Comparison of ENCODE assay signal across 1 cellular context in the genomic region with DNA sequence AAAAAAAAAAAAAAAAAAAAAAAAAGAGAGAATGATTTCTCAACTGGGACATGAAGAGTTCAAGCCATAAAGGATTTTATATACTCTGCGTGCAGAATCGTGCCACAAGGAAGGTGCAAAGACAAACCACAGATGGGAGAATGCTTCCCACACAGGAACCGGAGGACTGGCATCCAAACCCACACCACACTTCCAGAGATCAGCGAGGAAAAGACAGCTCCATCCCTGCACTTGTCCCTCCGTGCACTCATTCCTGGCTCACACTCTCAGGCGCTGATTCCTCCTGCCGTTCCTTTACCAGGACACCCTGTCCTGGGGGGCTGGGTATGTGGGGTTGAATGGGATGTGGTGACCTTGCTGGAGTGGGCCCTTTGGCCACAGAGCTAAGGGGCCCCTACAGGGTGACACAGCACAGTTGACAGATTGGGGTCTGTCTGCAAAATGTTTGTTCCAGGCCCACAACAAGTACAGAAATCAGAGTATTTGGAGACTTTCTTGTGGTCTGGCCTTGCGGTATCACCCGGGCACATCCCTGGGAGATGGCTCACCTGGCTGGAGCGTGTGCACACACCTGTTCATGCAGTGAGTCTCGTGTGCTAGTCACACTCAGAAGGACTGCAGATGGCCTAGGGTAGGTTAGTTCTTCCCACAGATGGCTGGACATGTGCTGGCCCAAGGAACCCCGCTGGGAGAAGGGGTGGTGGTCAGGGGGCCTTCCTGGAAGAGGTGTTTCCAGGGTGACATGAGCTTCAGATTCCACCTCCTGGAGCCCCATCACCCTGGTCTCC.
TF ChIP-seq lines count a peak whose summit lies in the region.

No MANE protein-coding gene starts in this region.

TF ChIP-seq in GM23338, 12 proteins besides CTCF, POLR2A, EP300 and RAD21 (continued from another document):
- TF ChIP-seq, protein P1, sequence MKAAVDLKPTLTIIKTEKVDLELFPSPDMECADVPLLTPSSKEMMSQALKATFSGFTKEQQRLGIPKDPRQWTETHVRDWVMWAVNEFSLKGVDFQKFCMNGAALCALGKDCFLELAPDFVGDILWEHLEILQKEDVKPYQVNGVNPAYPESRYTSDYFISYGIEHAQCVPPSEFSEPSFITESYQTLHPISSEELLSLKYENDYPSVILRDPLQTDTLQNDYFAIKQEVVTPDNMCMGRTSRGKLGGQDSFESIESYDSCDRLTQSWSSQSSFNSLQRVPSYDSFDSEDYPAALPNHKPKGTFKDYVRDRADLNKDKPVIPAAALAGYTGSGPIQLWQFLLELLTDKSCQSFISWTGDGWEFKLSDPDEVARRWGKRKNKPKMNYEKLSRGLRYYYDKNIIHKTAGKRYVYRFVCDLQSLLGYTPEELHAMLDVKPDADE (IDR thresholded peaks at IDR 0.05) = no peak
- TF ChIP-seq JUNB (IDR thresholded peaks at IDR 0.05; ENCODE audit: unreplicated experiment) (no peak), EZH2 (IDR thresholded peaks at IDR 0.05; ENCODE audit: low read depth, unreplicated experiment) (no peak), ZNF114 (CRISPR knock-in tag; IDR thresholded peaks at IDR 0.05) (no peak), NANOG (IDR thresholded peaks at IDR 0.05; ENCODE audit: borderline replicate concordance) (no peak), ZNF331 (CRISPR knock-in tag; IDR thresholded peaks at IDR 0.05; ENCODE audit: low read depth) (no peak), EZH2phosphoT487 (IDR thresholded peaks at IDR 0.05; ENCODE audit: unreplicated experiment) (no peak)
- TF ChIP-seq, protein P2, sequence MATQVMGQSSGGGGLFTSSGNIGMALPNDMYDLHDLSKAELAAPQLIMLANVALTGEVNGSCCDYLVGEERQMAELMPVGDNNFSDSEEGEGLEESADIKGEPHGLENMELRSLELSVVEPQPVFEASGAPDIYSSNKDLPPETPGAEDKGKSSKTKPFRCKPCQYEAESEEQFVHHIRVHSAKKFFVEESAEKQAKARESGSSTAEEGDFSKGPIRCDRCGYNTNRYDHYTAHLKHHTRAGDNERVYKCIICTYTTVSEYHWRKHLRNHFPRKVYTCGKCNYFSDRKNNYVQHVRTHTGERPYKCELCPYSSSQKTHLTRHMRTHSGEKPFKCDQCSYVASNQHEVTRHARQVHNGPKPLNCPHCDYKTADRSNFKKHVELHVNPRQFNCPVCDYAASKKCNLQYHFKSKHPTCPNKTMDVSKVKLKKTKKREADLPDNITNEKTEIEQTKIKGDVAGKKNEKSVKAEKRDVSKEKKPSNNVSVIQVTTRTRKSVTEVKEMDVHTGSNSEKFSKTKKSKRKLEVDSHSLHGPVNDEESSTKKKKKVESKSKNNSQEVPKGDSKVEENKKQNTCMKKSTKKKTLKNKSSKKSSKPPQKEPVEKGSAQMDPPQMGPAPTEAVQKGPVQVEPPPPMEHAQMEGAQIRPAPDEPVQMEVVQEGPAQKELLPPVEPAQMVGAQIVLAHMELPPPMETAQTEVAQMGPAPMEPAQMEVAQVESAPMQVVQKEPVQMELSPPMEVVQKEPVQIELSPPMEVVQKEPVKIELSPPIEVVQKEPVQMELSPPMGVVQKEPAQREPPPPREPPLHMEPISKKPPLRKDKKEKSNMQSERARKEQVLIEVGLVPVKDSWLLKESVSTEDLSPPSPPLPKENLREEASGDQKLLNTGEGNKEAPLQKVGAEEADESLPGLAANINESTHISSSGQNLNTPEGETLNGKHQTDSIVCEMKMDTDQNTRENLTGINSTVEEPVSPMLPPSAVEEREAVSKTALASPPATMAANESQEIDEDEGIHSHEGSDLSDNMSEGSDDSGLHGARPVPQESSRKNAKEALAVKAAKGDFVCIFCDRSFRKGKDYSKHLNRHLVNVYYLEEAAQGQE (IDR thresholded peaks at IDR 0.05; ENCODE audit: unreplicated experiment) = no peak
